In the genomic region with DNA sequence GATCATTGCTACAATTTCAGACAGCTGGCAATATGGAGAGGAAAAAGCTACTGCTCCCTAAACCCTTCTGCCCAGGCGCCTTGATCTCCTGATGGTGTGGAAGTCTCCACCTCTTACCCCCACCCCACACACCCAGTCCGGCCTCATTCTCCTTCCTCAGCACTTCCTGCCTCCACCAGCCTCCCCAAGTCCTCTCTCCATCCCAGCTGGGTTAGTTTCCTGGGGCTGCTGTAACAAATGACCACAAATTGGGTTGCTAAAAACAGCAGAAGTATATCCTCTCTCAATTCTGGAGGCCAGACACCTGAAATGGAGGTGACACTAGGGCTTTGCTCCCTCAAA, we compare ENCODE assay signal across 8 cellular contexts. TPM values are rescaled to one million over a fixed set of nuclear protein-coding genes. Genes with fewer than 3 reads are reported as not detected.
DNase-seq lines count a peak whose midpoint lies in the region; ATAC-seq, FAIRE-seq and TF ChIP-seq lines count a peak whose summit lies in the region.

No MANE protein-coding gene starts in this region.

- DNase-seq in A549 (ENCODE audit: low read depth in 1 of 2, low spot score in 1 of 2): peak in 1 of 2 experiments; percentile 13
- peak; percentile 5 for DNase-seq in activated T-helper 1 cell treated with anti-CD3 and anti-CD28 coated beads, Interleukin-12 subunit alpha, Interleukin-12 subunit beta, Interleukin-2, Interleukin-4 antibody, amounts not matched to agents 30 ng/mL and 10 ng/mL and 1 ng/mL, durations not matched to agents 14 hours and 24 hours and 36 hours (ENCODE audit: low spot score)
- DNase-seq in kidney glomerular epithelial cell (lab: John Stamatoyannopoulos, UW): peak; percentile 4
- no peak for DNase-seq in type B pancreatic cell (ENCODE audit: extremely low spot score, unreplicated experiment)
- no peak for DNase-seq in NCI-H524 treated with DMSO at 0.1 percent for 48 hours (lab: John Stamatoyannopoulos, UW)

- peaks cover 0 to 20% of the 10 kb centered on the region in 2 experiments; a peak in 2 of 3 replicates for H3K36me3 ChIP-seq in HEK293 (ENCODE audit: control insufficient read depth in 2 of 2, insufficient read depth in 1 of 2, low read length in 2 of 2)

- peak overlapping the region; percentile 89 for H3K4me3 Mint-ChIP-seq in activated T-helper 1 cell treated with anti-CD3 and anti-CD28 coated beads, Interleukin-12 subunit alpha, Interleukin-12 subunit beta, Interleukin-2, Interleukin-4 antibody, amounts not matched to agents 30 ng/mL and 10 ng/mL and 1 ng/mL, durations not matched to agents 14 hours and 24 hours and 36 hours
- peak overlapping the region; percentile 86 for H3K4me3 Mint-ChIP-seq in type B pancreatic cell

- no peaks in the 10 kb centered on the region for H3K9me3 Mint-ChIP-seq in activated T-helper 1 cell treated with anti-CD3 and anti-CD28 coated beads, Interleukin-12 subunit alpha, Interleukin-12 subunit beta, Interleukin-2, Interleukin-4 antibody, amounts not matched to agents 30 ng/mL and 10 ng/mL and 1 ng/mL, durations not matched to agents 14 hours and 24 hours and 36 hours
- no peaks in the 10 kb centered on the region for H3K9me3 Mint-ChIP-seq in type B pancreatic cell

- no peak for TF ChIP-seq EP300 in A549 (IDR thresholded peaks at IDR 0.05)

- H3K36me3 Mint-ChIP-seq in activated T-helper 1 cell treated with anti-CD3 and anti-CD28 coated beads, Interleukin-12 subunit alpha, Interleukin-12 subunit beta, Interleukin-2, Interleukin-4 antibody, amounts not matched to agents 30 ng/mL and 10 ng/mL and 1 ng/mL, durations not matched to agents 14 hours and 24 hours and 36 hours (ENCODE audit: low read depth): peaks cover 8% of the 10 kb centered on the region
- H3K36me3 Mint-ChIP-seq in type B pancreatic cell: peaks cover 5% of the 10 kb centered on the region

- peaks cover 1% of the 10 kb centered on the region for H3K27me3 Mint-ChIP-seq in activated T-helper 1 cell treated with anti-CD3 and anti-CD28 coated beads, Interleukin-12 subunit alpha, Interleukin-12 subunit beta, Interleukin-2, Interleukin-4 antibody, amounts not matched to agents 30 ng/mL and 10 ng/mL and 1 ng/mL, durations not matched to agents 14 hours and 24 hours and 36 hours (ENCODE audit: insufficient read depth)
- H3K27me3 Mint-ChIP-seq in type B pancreatic cell: no peaks in the 10 kb centered on the region

- H3K4me3 ChIP-seq in A549 (peak overlapping the region; percentile 82), HEK293 (ENCODE audit: low read depth, low read length) (peak overlapping the region; percentile 59)

- H3K4me1 ChIP-seq in A549 (peaks cover 17% of the 10 kb centered on the region; the same call in 2 of the 3 replicates), HEK293 (ENCODE audit: control insufficient read depth, insufficient read depth, low read length) (no peaks in the 10 kb centered on the region)

- POLR2A ChIA-PET in A549 (lab: Yijun Ruan, JAX): no interaction called here
- POLR2A ChIA-PET in HEK293 (lab: Yijun Ruan, JAX): interaction anchor here (1.4 kb wide), 1 partner anchor 46 kb away, joined by 4 read pairs; no protein-coding TSS in a partner anchor

- 22% methylated on average over 2 of the region's 2 CpGs for WGBS in A549 (ENCODE audit: missing lambda C conversion rate)

- TF ChIP-seq RAD21 in A549 (conservative IDR thresholded peaks at IDR 0.05 in 1 of 2, IDR thresholded peaks at IDR 0.05 in 1 of 2): no peak

- no peak for TF ChIP-seq CTCF in A549 (IDR thresholded peaks at IDR 0.05)
- TF ChIP-seq CTCF in HEK293 (tag by site-specific recombination; IDR thresholded peaks at IDR 0.05): no peak
- TF ChIP-seq CTCF in type B pancreatic cell (conservative IDR thresholded peaks at IDR 0.05): no peak

- peaks cover 30% of the 10 kb centered on the region for H3K4me1 Mint-ChIP-seq in activated T-helper 1 cell treated with anti-CD3 and anti-CD28 coated beads, Interleukin-12 subunit alpha, Interleukin-12 subunit beta, Interleukin-2, Interleukin-4 antibody, amounts not matched to agents 30 ng/mL and 10 ng/mL and 1 ng/mL, durations not matched to agents 14 hours and 24 hours and 36 hours (ENCODE audit: low read depth)
- H3K4me1 Mint-ChIP-seq in type B pancreatic cell (ENCODE audit: unreplicated experiment): peaks cover 5% of the 10 kb centered on the region

- no peak for FAIRE-seq in A549 (lab: Jason Lieb, UNC)

- H3K27ac ChIP-seq in A549 (peak overlapping the region; percentile 81 to 94; a peak in 5 of 6 replicates), HEK293 (ENCODE audit: extremely low read depth, low read depth, low read length) (no peak overlapping the region)

- H3K4me2 ChIP-seq in A549: peak overlapping the region; percentile 74

- no peaks in the 10 kb centered on the region for H3K9me3 ChIP-seq in A549
- no peaks in the 10 kb centered on the region for H3K9me3 ChIP-seq in HEK293 (ENCODE audit: control insufficient read depth, insufficient read depth, low read depth, low read length)

- no peak for TF ChIP-seq POLR2A in A549 (IDR thresholded peaks at IDR 0.05; ENCODE audit: low read length)

- CTCF ChIA-PET in A549 (lab: Yijun Ruan, JAX) (interaction anchor here (0.7 to 3.1 kb wide), 11 partner anchors 8 to 109 kb away, joined by 3 to 45 read pairs (median 4); no protein-coding TSS in a partner anchor), HEK293 (lab: Yijun Ruan, JAX) (interaction anchor here (0.5 to 2.5 kb wide), 9 partner anchors 8 to 91 kb away, joined by 3 to 20 read pairs (median 4); no protein-coding TSS in a partner anchor)

- intact Hi-C loops in activated T-helper 1 cell treated with anti-CD3 and anti-CD28 coated beads, Interleukin-12 subunit alpha, Interleukin-12 subunit beta, Interleukin-2, Interleukin-4 antibody, amounts not matched to agents 30 ng/mL and 10 ng/mL and 1 ng/mL, durations not matched to agents 14 hours and 24 hours and 36 hours (cut with micrococcal nuclease): no loop called here

- peak in 1 of 2 experiments; percentile 41; a peak in 3 of 6 replicates for ATAC-seq in A549
- ATAC-seq in HG02981 (IDR thresholded peaks at IDR 0.05; ENCODE audit: unreplicated experiment): no peak
- ATAC-seq in HG03342 (IDR thresholded peaks at IDR 0.05; ENCODE audit: unreplicated experiment): no peak

- peak overlapping the region; percentile 59 for H3K27ac Mint-ChIP-seq in activated T-helper 1 cell treated with anti-CD3 and anti-CD28 coated beads, Interleukin-12 subunit alpha, Interleukin-12 subunit beta, Interleukin-2, Interleukin-4 antibody, amounts not matched to agents 30 ng/mL and 10 ng/mL and 1 ng/mL, durations not matched to agents 14 hours and 24 hours and 36 hours
- H3K27ac Mint-ChIP-seq in type B pancreatic cell: no peak overlapping the region

TF ChIP-seq in A549, 52 proteins besides CTCF, POLR2A, EP300 and RAD21:
- TF ChIP-seq, protein P1, sequence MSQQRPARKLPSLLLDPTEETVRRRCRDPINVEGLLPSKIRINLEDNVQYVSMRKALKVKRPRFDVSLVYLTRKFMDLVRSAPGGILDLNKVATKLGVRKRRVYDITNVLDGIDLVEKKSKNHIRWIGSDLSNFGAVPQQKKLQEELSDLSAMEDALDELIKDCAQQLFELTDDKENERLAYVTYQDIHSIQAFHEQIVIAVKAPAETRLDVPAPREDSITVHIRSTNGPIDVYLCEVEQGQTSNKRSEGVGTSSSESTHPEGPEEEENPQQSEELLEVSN (IDR thresholded peaks at IDR 0.05; ENCODE audit: borderline replicate concordance, low read depth): no peak
- TF ChIP-seq SMC3 (IDR thresholded peaks at IDR 0.05) (no peak), MAFK (IDR thresholded peaks at IDR 0.05; ENCODE audit: partially characterized antibody) (peak; percentile 23), HOXB5 (CRISPR knock-in tag; IDR thresholded peaks at IDR 0.05) (no peak), FOSL2 (IDR thresholded peaks at IDR 0.05) (no peak), FOSL2 (CRISPR knock-in tag; IDR thresholded peaks at IDR 0.05) (no peak)

TF ChIP-seq in HEK293, 187 proteins besides CTCF, POLR2A, EP300 and RAD21 (continues in another document):
- TF ChIP-seq ZNF555 (tag by site-specific recombination; conservative IDR thresholded peaks at IDR 0.05) (no peak), ZBTB48 (tag by site-specific recombination; IDR thresholded peaks at IDR 0.05) (peak; percentile 60; the same call in 1 of the 2 replicates)

RNA-seq across cellular contexts. Expression of a gene that starts 1.1 kb away (rescaled TPM):
- polyA plus RNA-seq in A549 (2011; rRNA removed) (25.6 and 29.9 TPM in 2 replicates), A549 (2017; fragmentation: RNase III; extraction: RNeasy Plus Mini Kit Qiagen cat#74134 plus additional on column Dnase treatment) (32.0 to 36.0 TPM (median 32.6 TPM) in 3 replicates)
- 66.2 and 77.2 TPM in 2 replicates for polyA plus RNA-seq in A549 (2012; cell fraction: cytosol; rRNA removed)
- 38.8 and 41.9 TPM in 2 replicates for polyA plus RNA-seq in A549 (2012; cell fraction: nucleus; rRNA removed)
- 27.2 and 32.6 TPM in 2 replicates for polyA minus RNA-seq in A549 (2011; rRNA and poly(A)+ RNA removed)
- total RNA-seq in activated T-helper 1 cell treated with anti-CD3 and anti-CD28 coated beads, Interleukin-12 subunit alpha, Interleukin-12 subunit beta, Interleukin-2, Interleukin-4 antibody, amounts not matched to agents 30 ng/mL and 10 ng/mL and 1 ng/mL, durations not matched to agents 14 hours and 24 hours and 36 hours: 28.0 and 29.3 TPM in 2 replicates
- 19.0 and 19.9 TPM in 2 replicates for total RNA-seq in type B pancreatic cell (ENCODE audit: low replicate concordance)

RNA-seq across cellular contexts. Expression of a gene that starts 47.0 kb away (rescaled TPM):
- 0.65 and 0.75 TPM in 2 replicates for polyA plus RNA-seq in A549 (2011; rRNA removed)
- 2.0 and 3.1 TPM in 2 replicates for polyA plus RNA-seq in A549 (2012; cell fraction: cytosol; rRNA removed)
- polyA plus RNA-seq in A549 (2012; cell fraction: nucleus; rRNA removed): 2.5 and 2.8 TPM in 2 replicates
- polyA plus RNA-seq in A549 (2017; fragmentation: RNase III; extraction: RNeasy Plus Mini Kit Qiagen cat#74134 plus additional on column Dnase treatment): 1.3 to 1.6 TPM (median 1.3 TPM) in 3 replicates
- 0.70 and 1.1 TPM in 2 replicates for polyA minus RNA-seq in A549 (2011; rRNA and poly(A)+ RNA removed)
- total RNA-seq in activated T-helper 1 cell treated with anti-CD3 and anti-CD28 coated beads, Interleukin-12 subunit alpha, Interleukin-12 subunit beta, Interleukin-2, Interleukin-4 antibody, amounts not matched to agents 30 ng/mL and 10 ng/mL and 1 ng/mL, durations not matched to agents 14 hours and 24 hours and 36 hours: 0.10 TPM in 2 replicates
- 5.8 and 9.5 TPM in 2 replicates for total RNA-seq in type B pancreatic cell (ENCODE audit: low replicate concordance)

Comparison
In these comparisons a context has a peak if more than half of its experiments do, and no peak if none do; other contexts are left out.
1. DNase-seq: peak in activated T-helper 1 cell treated with anti-CD3 and anti-CD28 coated beads, Interleukin-12 subunit alpha, Interleukin-12 subunit beta, Interleukin-2, Interleukin-4 antibody, amounts not matched to agents 30 ng/mL and 10 ng/mL and 1 ng/mL, durations not matched to agents 14 hours and 24 hours and 36 hours (single experiment) and kidney glomerular epithelial cell (single experiment); none in type B pancreatic cell (single experiment) and NCI-H524 treated with DMSO at 0.1 percent for 48 hours (single experiment).